8 cellular contexts compared by ENCODE assay signal in the genomic region with DNA sequence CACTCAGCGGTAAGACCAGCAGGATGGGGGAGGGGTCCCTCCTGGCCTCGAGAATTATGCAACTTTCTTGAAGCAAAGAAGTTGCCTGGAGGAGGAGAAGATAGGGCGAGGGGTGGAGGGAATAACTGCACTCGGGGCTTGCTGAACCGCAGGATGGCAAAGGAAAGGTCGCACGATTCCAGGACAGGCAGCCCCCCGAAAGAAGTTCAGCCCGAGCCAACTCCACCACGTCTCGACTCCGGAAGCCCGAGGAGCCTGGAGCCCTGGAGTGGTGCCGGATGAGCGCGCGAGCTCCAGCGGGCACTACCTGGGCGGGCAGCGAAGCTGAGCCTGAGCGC. TPM values are rescaled to one million over a fixed set of nuclear protein-coding genes. Genes with fewer than 3 reads are reported as not detected.
DNase-seq lines count a peak whose midpoint lies in the region; ATAC-seq and TF ChIP-seq lines count a peak whose summit lies in the region.

No MANE protein-coding gene starts in this region.

- H3K36me3 ChIP-seq in cardiac muscle cell: peaks cover 8% of the 10 kb centered on the region
- H3K36me3 ChIP-seq in prostate gland: no peaks in the 10 kb centered on the region

- H3K4me1 Mint-ChIP-seq in CD14-positive monocyte: peaks cover 21% of the 10 kb centered on the region
- peaks cover 11% of the 10 kb centered on the region for H3K4me1 Mint-ChIP-seq in activated naive CD4-positive, alpha-beta T cell treated with anti-CD3 and anti-CD28 coated beads for 36 hours (ENCODE audit: low read depth)

- intact Hi-C loops in CD14-positive monocyte (cut with micrococcal nuclease) (no loop called here), prostate gland (cut with DNase I) (loop anchor here (5.0 to 10.0 kb wide), 3 partner anchors 80 to 157 kb away; partner anchors contain the start of gene RNF13)
- intact Hi-C loops in activated naive CD4-positive, alpha-beta T cell treated with anti-CD3 and anti-CD28 coated beads for 36 hours (cut with micrococcal nuclease): loop anchor here (5.0 kb wide), 1 partner anchor 90 kb away; no protein-coding TSS in a partner anchor

- no peak overlapping the region for H3K27ac Mint-ChIP-seq in CD14-positive monocyte
- H3K27ac Mint-ChIP-seq in activated naive CD4-positive, alpha-beta T cell treated with anti-CD3 and anti-CD28 coated beads for 36 hours: no peak overlapping the region

- under 1% methylated on average over 15 of the region's 21 CpGs for WGBS in prostate gland

- H3K4me1 ChIP-seq in cardiac muscle cell (ENCODE audit: low read depth) (peaks cover 28% of the 10 kb centered on the region), prostate gland (replicated peaks) (no peaks in the 10 kb centered on the region)

- peaks cover 3 to 5% of the 10 kb centered on the region in 2 donors for H3K36me3 Mint-ChIP-seq in CD14-positive monocyte
- H3K36me3 Mint-ChIP-seq in activated naive CD4-positive, alpha-beta T cell treated with anti-CD3 and anti-CD28 coated beads for 36 hours (ENCODE audit: low read depth): no peaks in the 10 kb centered on the region

- no peak for TF ChIP-seq POLR2A in prostate gland (IDR thresholded peaks at IDR 0.05)

- H3K27ac ChIP-seq in cardiac muscle cell (peak overlapping the region; percentile 100), prostate gland (peak overlapping the region; percentile 99)

- peak overlapping the region; percentile 77 for H3K4me3 ChIP-seq in cardiac muscle cell
- peak overlapping the region; percentile 65 to 72 for H3K4me3 ChIP-seq in prostate gland

- no peak for DNase-seq in CD14-positive monocyte (ENCODE audit: low spot score)
- peak; percentile 24 for DNase-seq in activated naive CD4-positive, alpha-beta T cell treated with anti-CD3 and anti-CD28 coated beads for 36 hours
- peak in 1 of 2 donors; percentile 82 for DNase-seq in cardiac muscle cell (ENCODE audit: low read depth in 1 of 2, low spot score in 1 of 2)
- DNase-seq in prostate gland (ENCODE audit: low spot score): peak; percentile 53
- DNase-seq in superior temporal gyrus (ENCODE audit: extremely low spot score): no peak
- DNase-seq in HT-29 (ENCODE audit: low spot score): no peak
- no peak for DNase-seq in NCI-H2107 treated with DMSO at 0.1 percent for 48 hours (lab: John Stamatoyannopoulos, UW; ENCODE audit: unreplicated experiment)

- peaks cover 83 to 96% (median 93%) of the 10 kb centered on the region in 3 donors for H3K27me3 Mint-ChIP-seq in CD14-positive monocyte (ENCODE audit: low read depth in 3 of 3)
- peaks cover 62% of the 10 kb centered on the region for H3K27me3 Mint-ChIP-seq in activated naive CD4-positive, alpha-beta T cell treated with anti-CD3 and anti-CD28 coated beads for 36 hours (ENCODE audit: low read depth)

- peak; percentile 22 for ATAC-seq in HG03039 (IDR thresholded peaks at IDR 0.05; ENCODE audit: unreplicated experiment)

- H3K27me3 ChIP-seq in cardiac muscle cell (no peaks in the 10 kb centered on the region), prostate gland (replicated peaks; ENCODE audit: insufficient read depth) (no peaks in the 10 kb centered on the region)

- peaks cover 0 to 36% (median 10%) of the 10 kb centered on the region in 7 donors for H3K9me3 Mint-ChIP-seq in CD14-positive monocyte
- no peaks in the 10 kb centered on the region for H3K9me3 Mint-ChIP-seq in activated naive CD4-positive, alpha-beta T cell treated with anti-CD3 and anti-CD28 coated beads for 36 hours

- H3K4me3 Mint-ChIP-seq in CD14-positive monocyte: peak overlapping the region; percentile 83 to 95
- H3K4me3 Mint-ChIP-seq in activated naive CD4-positive, alpha-beta T cell treated with anti-CD3 and anti-CD28 coated beads for 36 hours: peak overlapping the region; percentile 81

- TF ChIP-seq CTCF in CD14-positive monocyte (IDR thresholded peaks at IDR 0.05): no peak
- TF ChIP-seq CTCF in cardiac muscle cell (IDR thresholded peaks at IDR 0.05; ENCODE audit: low read depth, low read length): no peak
- no peak for TF ChIP-seq CTCF in prostate gland (IDR thresholded peaks at IDR 0.05)

- CTCF ChIA-PET in activated naive CD4-positive, alpha-beta T cell treated with anti-CD3 and anti-CD28 coated beads for 36 hours (lab: Charles Lee): interaction anchor here (1.6 kb wide), 1 partner anchor 89 kb away, joined by 4 read pairs; no protein-coding TSS in a partner anchor

- no peaks in the 10 kb centered on the region for H3K9me3 ChIP-seq in cardiac muscle cell (ENCODE audit: low read depth)
- H3K9me3 ChIP-seq in prostate gland: no peaks in the 10 kb centered on the region

RNA-seq across cellular contexts. Expression of gene WWTR1, which starts 0.4 kb away (rescaled TPM):
- polyA plus RNA-seq in CD14-positive monocyte: not detected
- under 1 TPM; 0.19 to 0.42 TPM for total RNA-seq in activated naive CD4-positive, alpha-beta T cell treated with anti-CD3 and anti-CD28 coated beads for 36 hours
- total RNA-seq in cardiac muscle cell: 55.0 and 69.1 TPM in 2 replicates
- 54.8 and 80.6 TPM in 2 replicates for polyA plus RNA-seq in cardiac muscle cell
- total RNA-seq in prostate gland: 10 to 100 TPM; 47.5 to 79.4 TPM
- total RNA-seq in HT-29 (2014; rRNA removed; shearing (Covaris generic)): 3.2 and 4.2 TPM in 2 replicates

Comparison
In these comparisons a context has a peak if more than half of its experiments do, and no peak if none do; other contexts are left out.
1. DNase-seq: peak in activated naive CD4-positive, alpha-beta T cell treated with anti-CD3 and anti-CD28 coated beads for 36 hours (single experiment) and prostate gland (single experiment); none in CD14-positive monocyte (single experiment), superior temporal gyrus (single experiment), HT-29 (single experiment) and NCI-H2107 treated with DMSO at 0.1 percent for 48 hours (single experiment).
2. intact Hi-C loops: an anchor here in activated naive CD4-positive, alpha-beta T cell treated with anti-CD3 and anti-CD28 coated beads for 36 hours (5.0 kb wide) and prostate gland (5.0 to 10.0 kb wide); none called in CD14-positive monocyte.